27 cellular contexts compared by ENCODE assay signal in the genomic region with DNA sequence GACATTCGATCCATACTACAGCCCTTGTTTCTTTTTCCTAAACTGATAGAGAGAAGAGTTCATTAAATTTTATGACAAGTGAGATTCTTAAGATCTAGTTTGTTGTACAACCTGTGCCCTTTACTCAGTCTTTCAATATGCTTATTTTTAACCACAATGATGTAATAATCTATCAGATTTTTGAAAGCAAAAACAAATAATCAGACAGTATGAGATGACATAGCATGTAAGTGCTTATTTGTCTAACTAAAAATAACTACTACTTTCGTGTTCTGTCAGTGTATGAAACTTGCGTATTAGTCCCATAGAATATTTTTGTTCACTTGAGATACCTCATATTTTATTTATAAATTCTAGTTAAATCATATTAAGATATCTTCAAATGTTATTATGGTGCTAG. TPM values are rescaled to one million over a fixed set of nuclear protein-coding genes. Genes with fewer than 3 reads are reported as not detected.
"Had no signal": no experiment of that assay in that cellular context is flagged by ENCODE, and none has a peak within 500 bp of the region (broad histone marks: within the 10 kb centered on the region; RNA-seq: fewer than 3 reads in every experiment).

No MANE protein-coding gene starts in this region.

- H3K27ac ChIP-seq: VCaP had no signal

- ATAC-seq: activated CD8-positive, alpha-beta T cell treated with anti-CD3 and anti-CD28 coated beads, Interleukin-2, amount 10 ng/mL, durations not matched to agents 7 days and 5 days; activated naive CD4-positive, alpha-beta T cell treated with anti-CD3 and anti-CD28 coated beads, Interleukin-2, amount 50 U/mL, for 72 hours; activated naive CD8-positive, alpha-beta T cell treated with anti-CD3 and anti-CD28 coated beads, Interleukin-2, amount 50 U/mL, for 24 hours; PC-3; T-cell had no signal

- H3K27me3 Mint-ChIP-seq: brain had no signal

- H3K9me3 Mint-ChIP-seq: activated naive CD4-positive, alpha-beta T cell treated with anti-CD3 and anti-CD28 coated beads, Interleukin-2, amount 50 U/mL, for 72 hours; activated naive CD8-positive, alpha-beta T cell treated with anti-CD3 and anti-CD28 coated beads, Interleukin-2, amount 50 U/mL, for 24 hours; activated T-helper 1 cell treated with anti-CD3 and anti-CD28 coated beads, Interleukin-12 subunit alpha, Interleukin-12 subunit beta, Interleukin-2, Interleukin-4 antibody, amounts not matched to agents 30 ng/mL and 10 ng/mL and 1 ng/mL, durations not matched to agents 14 hours and 24 hours and 36 hours; brain; central memory CD8-positive, alpha-beta T cell; T-cell had no signal

- H3K4me1 Mint-ChIP-seq: activated naive CD8-positive, alpha-beta T cell treated with anti-CD3 and anti-CD28 coated beads, Interleukin-2, amount 50 U/mL, for 24 hours; central memory CD8-positive, alpha-beta T cell; T-cell had no signal

- H3K4me3 Mint-ChIP-seq: activated CD8-positive, alpha-beta T cell treated with anti-CD3 and anti-CD28 coated beads, Interleukin-2, amount 10 ng/mL, durations not matched to agents 7 days and 5 days; activated naive CD8-positive, alpha-beta T cell treated with anti-CD3 and anti-CD28 coated beads, Interleukin-2, amount 50 U/mL, for 24 hours; activated T-helper 1 cell treated with anti-CD3 and anti-CD28 coated beads, Interleukin-12 subunit alpha, Interleukin-12 subunit beta, Interleukin-2, Interleukin-4 antibody, amounts not matched to agents 30 ng/mL and 10 ng/mL and 1 ng/mL, durations not matched to agents 14 hours and 24 hours and 36 hours; brain; central memory CD8-positive, alpha-beta T cell; T-cell had no signal

- DNase-seq: activated CD4-positive, alpha-beta T cell treated with anti-CD3 and anti-CD28 coated beads for 4 hours; activated CD4-positive, alpha-beta T cell treated with anti-CD3 and anti-CD28 coated beads, Interleukin-2, amount 50 U/mL, for 4 hours; activated CD4-positive, CD25-positive, alpha-beta regulatory T cell; activated CD8-positive, alpha-beta memory T cell treated with anti-CD3 and anti-CD28 coated beads, Interleukin-2, amount 50 U/mL, for 48 hours; activated CD8-positive, alpha-beta T cell treated with anti-CD3 and anti-CD28 coated beads, Interleukin-2, amount 10 ng/mL, durations not matched to agents 7 days and 5 days; activated effector memory CD4-positive, alpha-beta T cell treated with anti-CD3 and anti-CD28 coated beads, Interleukin-2, amount 50 U/mL, for 16 hours; activated naive CD4-positive, alpha-beta T cell treated with Interleukin-2 at 50 U/mL for 16 hours; activated naive CD8-positive, alpha-beta T cell treated with anti-CD3 and anti-CD28 coated beads, Interleukin-2, amount 50 U/mL, for 24 hours; activated T-cell treated with anti-CD3 and anti-CD28 coated beads, Interleukin-2, amount 50 U/mL, for 1 hour; amniotic stem cell; Karpas-422; MM.1S; NCI-H1105; NCI-H1436; NCI-H1694 treated with DMSO at 0.1 percent for 48 hours; NCI-H2029 treated with DMSO at 0.1 percent for 48 hours; NCI-H510A treated with DMSO at 0.1 percent for 48 hours; PC-3; SHP77 treated with DMSO at 0.1 percent for 48 hours; T-cell; T-helper 2 cell; T1000 had no signal

- H3K36me3 Mint-ChIP-seq: activated naive CD4-positive, alpha-beta T cell treated with anti-CD3 and anti-CD28 coated beads, Interleukin-2, amount 50 U/mL, for 72 hours; T-cell had no signal

RNA-seq across cellular contexts. Expression of gene RAB39A, which starts 33.2 kb away (rescaled TPM):
- total RNA-seq: activated T-helper 1 cell treated with anti-CD3 and anti-CD28 coated beads, Interleukin-12 subunit alpha, Interleukin-12 subunit beta, Interleukin-2, Interleukin-4 antibody, amounts not matched to agents 30 ng/mL and 10 ng/mL and 1 ng/mL, durations not matched to agents 14 hours and 24 hours and 36 hours; PC-3 had no signal
